26 cellular contexts compared by ENCODE assay signal in the genomic region with DNA sequence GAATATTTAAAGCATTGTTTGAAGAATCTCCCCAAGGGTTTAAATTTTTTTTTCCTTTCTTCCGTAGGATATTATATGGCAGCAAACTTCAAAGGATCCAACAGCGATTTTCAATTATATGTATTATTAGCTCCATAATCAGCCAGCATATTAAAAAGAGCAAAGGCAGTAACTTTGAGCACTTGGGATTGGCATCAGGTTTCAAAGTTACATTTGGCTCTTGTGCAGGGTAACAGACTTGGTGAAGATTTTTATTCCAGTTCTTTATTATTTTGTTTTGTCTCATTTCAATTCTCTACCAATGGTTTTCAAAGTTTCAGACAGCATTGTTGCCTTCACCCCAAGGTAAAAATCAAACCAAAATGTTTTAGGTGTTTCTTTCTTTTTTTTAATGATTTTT.
"Had no signal": no experiment of that assay in that cellular context is flagged by ENCODE, and none has a peak within 500 bp of the region (broad histone marks: within the 10 kb centered on the region; RNA-seq: fewer than 3 reads in every experiment).

No MANE protein-coding gene starts in this region.

- H3K4me3 ChIP-seq: breast epithelium, coronary artery, esophagus squamous epithelium, mucosa of descending colon, right atrium auricular region, skin epidermis, tibial artery had no signal

- ATAC-seq: activated CD4-positive, CD25-positive, alpha-beta regulatory T cell treated with anti-CD3 and anti-CD28 coated beads, Interleukin-2, amount 50 U/mL, for 24 hours; left colon; mucosa of descending colon; naive thymus-derived CD4-positive, alpha-beta T cell; stimulated activated naive CD8-positive, alpha-beta T cell treated with anti-CD3 and anti-CD28 coated beads, Interleukin-15, amount 100 ng/mL, for 72 hours; T-cell had no signal

- DNase-seq: activated CD8-positive, alpha-beta memory T cell treated with anti-CD3 and anti-CD28 coated beads for 24 hours; activated CD8-positive, alpha-beta memory T cell treated with anti-CD3 and anti-CD28 coated beads, Interleukin-2, amount 50 U/mL, for 4 hours; activated naive CD4-positive, alpha-beta T cell treated with anti-CD3 and anti-CD28 coated beads for 36 hours; activated naive CD8-positive, alpha-beta T cell treated with anti-CD3 and anti-CD28 coated beads, Interleukin-2, amount 10 ng/mL, durations not matched to agents 7 days and 5 days; activated T-cell treated with anti-CD3 and anti-CD28 coated beads, Interleukin-2, amount 50 U/mL, for 48 hours; amniotic stem cell; esophagus squamous epithelium; left colon; mucosa of descending colon; naive thymus-derived CD4-positive, alpha-beta T cell; occipital lobe; stimulated activated CD4-positive, alpha-beta T cell treated with anti-CD3 and anti-CD28 coated beads, Interleukin-1b, Interleukin-23, amount 100 ng/mL, for 48 hours; stimulated activated naive CD8-positive, alpha-beta T cell treated with anti-CD3 and anti-CD28 coated beads, Interleukin-15, amount 100 ng/mL, for 72 hours; T-cell; tibial artery had no signal

- H3K27me3 ChIP-seq: breast epithelium, esophagus squamous epithelium, right atrium auricular region, tibial artery had no signal

- H3K4me1 ChIP-seq: breast epithelium had no signal

- H3K4me3 Mint-ChIP-seq: activated naive CD4-positive, alpha-beta T cell treated with anti-CD3 and anti-CD28 coated beads for 36 hours; activated naive CD8-positive, alpha-beta T cell treated with anti-CD3 and anti-CD28 coated beads, Interleukin-2, amount 10 ng/mL, durations not matched to agents 7 days and 5 days; central memory CD8-positive, alpha-beta T cell; memory B cell; naive thymus-derived CD4-positive, alpha-beta T cell; neural crest cell; stimulated activated naive CD8-positive, alpha-beta T cell treated with anti-CD3 and anti-CD28 coated beads, Interleukin-15, amount 100 ng/mL, for 72 hours; T-cell; T-helper 2 cell treated with Interferon-gamma antibody and Interleukin-4, amounts not matched to agents 5 μg/mL and 100 μg/mL, for 36 hours had no signal

- H3K9me3 Mint-ChIP-seq: activated naive CD4-positive, alpha-beta T cell treated with anti-CD3 and anti-CD28 coated beads for 36 hours; activated naive CD8-positive, alpha-beta T cell treated with anti-CD3 and anti-CD28 coated beads, Interleukin-2, amount 10 ng/mL, durations not matched to agents 7 days and 5 days; central memory CD8-positive, alpha-beta T cell; memory B cell; naive thymus-derived CD4-positive, alpha-beta T cell; neural crest cell; stimulated activated naive CD8-positive, alpha-beta T cell treated with anti-CD3 and anti-CD28 coated beads, Interleukin-15, amount 100 ng/mL, for 72 hours; T-cell; T-helper 2 cell treated with Interferon-gamma antibody and Interleukin-4, amounts not matched to agents 5 μg/mL and 100 μg/mL, for 36 hours had no signal

- H3K27ac ChIP-seq: breast epithelium, coronary artery, skin epidermis, VCaP had no signal

- H3K9me3 ChIP-seq: breast epithelium, esophagus squamous epithelium, mucosa of descending colon, right atrium auricular region, tibial artery had no signal

- H3K4me1 Mint-ChIP-seq: activated naive CD8-positive, alpha-beta T cell treated with anti-CD3 and anti-CD28 coated beads, Interleukin-2, amount 10 ng/mL, durations not matched to agents 7 days and 5 days; central memory CD8-positive, alpha-beta T cell; naive thymus-derived CD4-positive, alpha-beta T cell; stimulated activated naive CD8-positive, alpha-beta T cell treated with anti-CD3 and anti-CD28 coated beads, Interleukin-15, amount 100 ng/mL, for 72 hours; T-cell had no signal

- H3K27ac Mint-ChIP-seq: activated naive CD4-positive, alpha-beta T cell treated with anti-CD3 and anti-CD28 coated beads for 36 hours; activated naive CD8-positive, alpha-beta T cell treated with anti-CD3 and anti-CD28 coated beads, Interleukin-2, amount 10 ng/mL, durations not matched to agents 7 days and 5 days; memory B cell; naive thymus-derived CD4-positive, alpha-beta T cell; progenitor cell of endocrine pancreas; stimulated activated naive CD8-positive, alpha-beta T cell treated with anti-CD3 and anti-CD28 coated beads, Interleukin-15, amount 100 ng/mL, for 72 hours; T-cell; T-helper 2 cell treated with Interferon-gamma antibody and Interleukin-4, amounts not matched to agents 5 μg/mL and 100 μg/mL, for 36 hours had no signal

- H3K36me3 Mint-ChIP-seq: activated naive CD8-positive, alpha-beta T cell treated with anti-CD3 and anti-CD28 coated beads, Interleukin-2, amount 10 ng/mL, durations not matched to agents 7 days and 5 days; memory B cell; naive thymus-derived CD4-positive, alpha-beta T cell; T-cell had no signal

- H3K36me3 ChIP-seq: breast epithelium, esophagus squamous epithelium, right atrium auricular region, tibial artery had no signal
